2 cellular contexts compared by ENCODE assay signal in the genomic region with DNA sequence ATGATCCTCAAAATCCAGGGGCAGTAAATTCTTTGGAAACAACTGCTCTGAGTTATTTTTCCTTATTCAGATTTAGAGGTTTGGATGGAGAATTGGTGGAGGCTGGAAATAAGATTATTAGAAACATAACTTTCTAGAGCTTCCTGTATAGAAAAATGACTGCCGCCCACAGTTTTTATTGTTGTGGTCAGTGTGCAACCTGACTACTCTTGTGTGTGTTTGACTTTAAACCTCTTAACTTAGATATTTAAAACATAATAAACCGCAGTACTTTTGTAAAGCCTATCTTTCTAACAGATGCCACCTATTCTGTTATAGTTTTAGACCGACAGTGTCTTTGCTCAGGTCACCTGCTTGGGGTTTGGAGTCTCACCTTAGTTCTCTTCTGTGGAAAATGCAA.
TF ChIP-seq lines count a peak whose summit lies in the region.

No MANE protein-coding gene starts in this region.

TF ChIP-seq in GM12878, 131 proteins besides CTCF, POLR2A, EP300 and RAD21:
- TF ChIP-seq CHD4 (IDR thresholded peaks at IDR 0.05) (no peak), HDGF (IDR thresholded peaks at IDR 0.05) (no peak), MEF2A (IDR thresholded peaks at IDR 0.05; ENCODE audit: insufficient read depth, low read depth, low read length) (no peak), PKNOX1 (IDR thresholded peaks at IDR 0.05) (no peak), SUZ12 (IDR thresholded peaks at IDR 0.05; ENCODE audit: unreplicated experiment) (no peak), IRF5 (IDR thresholded peaks at IDR 0.05; ENCODE audit: borderline replicate concordance) (no peak), SUPT20H (IDR thresholded peaks at IDR 0.05; ENCODE audit: borderline replicate concordance, control insufficient read depth, low read depth, low read length) (no peak), RUNX3 (IDR thresholded peaks at IDR 0.05; ENCODE audit: low read length) (peak; percentile 39; the same call in 1 of the 2 replicates)
TF ChIP-seq in GM12878: peak in this region for 1.

TF ChIP-seq in GM12891, 5 proteins besides CTCF, POLR2A, EP300 and RAD21:
- TF ChIP-seq PAX5 (IDR thresholded peaks at IDR 0.05; ENCODE audit: insufficient read depth, low read length, severe bottlenecking) (no peak), TAF1 (IDR thresholded peaks at IDR 0.05; ENCODE audit: low read depth, low read length) (no peak), SPI1 (IDR thresholded peaks at IDR 0.05; ENCODE audit: low read depth, low read length) (no peak), POLR2AphosphoS5 (IDR thresholded peaks at IDR 0.05; ENCODE audit: low read depth, low read length) (no peak), POU2F2 (IDR thresholded peaks at IDR 0.05; ENCODE audit: low read depth, low read length) (no peak)
